In the genomic region with DNA sequence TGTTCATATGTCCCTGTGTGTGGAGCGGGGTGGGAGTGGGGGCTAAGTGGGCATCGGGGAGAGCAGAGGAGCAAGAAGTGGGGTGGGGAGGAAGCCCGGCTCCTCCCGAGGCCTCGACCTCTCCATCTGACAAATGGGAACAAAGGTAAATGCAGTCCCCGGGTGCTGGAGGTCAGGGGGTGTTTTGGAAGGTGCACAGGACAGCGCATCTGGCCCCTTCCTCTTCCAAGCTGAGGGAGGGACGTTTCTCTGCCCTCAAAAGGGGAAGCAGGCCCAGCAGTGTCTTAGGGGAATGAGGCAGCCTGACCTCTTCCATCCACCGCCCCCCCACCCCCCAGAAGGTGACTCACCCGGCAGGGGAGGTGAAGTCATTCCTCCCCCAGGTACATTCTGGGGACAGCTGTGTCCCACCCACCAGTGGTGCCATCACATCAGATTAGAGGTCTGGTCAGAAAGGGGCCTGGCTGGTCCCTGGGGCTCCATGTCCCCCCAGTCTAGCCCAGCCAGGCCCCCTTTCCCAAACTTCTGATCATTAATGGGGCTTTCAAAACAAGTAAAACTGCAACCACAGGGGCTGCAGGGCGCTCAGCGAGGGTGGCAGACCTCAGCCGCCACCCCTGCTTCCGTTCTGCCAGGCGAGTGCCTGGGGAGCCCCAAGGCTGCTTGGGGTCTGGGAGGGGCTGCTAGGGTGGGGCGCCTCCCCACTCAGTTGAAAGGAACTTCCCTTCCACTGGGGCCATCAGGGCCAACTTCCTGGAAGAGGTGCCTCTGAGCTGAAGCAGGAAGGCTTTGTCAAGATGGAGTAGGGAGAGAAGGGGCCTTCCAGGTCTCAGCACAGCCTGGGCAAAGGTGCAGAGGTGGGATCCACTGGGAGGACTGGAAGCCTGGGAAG, we compare ENCODE assay signal across 9 cellular contexts. TPM values are rescaled to one million over a fixed set of nuclear protein-coding genes. Genes with fewer than 3 reads are reported as not detected.
DNase-seq lines count a peak whose midpoint lies in the region; ATAC-seq, FAIRE-seq and TF ChIP-seq lines count a peak whose summit lies in the region.
"Had no signal": no experiment of that assay in that cellular context is flagged by ENCODE, and none has a peak within 500 bp of the region (broad histone marks: within the 10 kb centered on the region; RNA-seq: fewer than 3 reads in every experiment).

No MANE protein-coding gene starts in this region.

- peak overlapping the region; percentile 16; the same call in 1 of the 2 replicates for H3K9ac ChIP-seq in GM12878 (ENCODE audit: control insufficient read depth, insufficient read depth, low read length)

- no peak overlapping the region for H3K4me3 ChIP-seq in GM12878
- no peak overlapping the region for H3K4me3 ChIP-seq in muscle layer of duodenum (ENCODE audit: low read depth in 1 of 2, low read length in 2 of 2)
- no peak overlapping the region for H3K4me3 ChIP-seq in urinary bladder (ENCODE audit: low read depth, low read length)

- peak; percentile 47 for FAIRE-seq in GM12878 (lab: Jason Lieb, UNC)
- FAIRE-seq: frontal cortex had no signal

- 6% methylated on average over 16 of the region's 16 CpGs for WGBS in GM12878 (ENCODE audit: insufficient coverage, insufficient replicate concordance, low lambda C conversion rate, missing lambda C conversion rate)
- 69% methylated on average over 16 of the region's 16 CpGs for WGBS in urinary bladder

- H3K27ac ChIP-seq in GM12878 (ENCODE audit: control insufficient read depth, insufficient read depth) (peak overlapping the region; percentile 50), muscle layer of duodenum (ENCODE audit: low read length) (peak overlapping the region; percentile 23), urinary bladder (ENCODE audit: low read depth) (peak overlapping the region; percentile 65)

- SMC1A ChIA-PET in GM12878 (lab: Charles Lee; ENCODE audit: uncharacterized antibody, unreplicated experiment), result interaction anchor here (1.7 to 2.8 kb wide), 2 partner anchors 21 to 36 kb away, joined by 7 to 8 read pairs; no protein-coding TSS in a partner anchor

- TF ChIP-seq RAD21 in GM12878 (IDR thresholded peaks at IDR 0.05; ENCODE audit: insufficient read depth, low read depth, low read length), result no peak

- ATAC-seq in HG03442 (IDR thresholded peaks at IDR 0.05; ENCODE audit: unreplicated experiment) (peak; percentile 36), GM12878 (peak; percentile 76), omental fat pad (ENCODE audit: low FRiP score) (no peak)

- no peak for TF ChIP-seq POLR2A in GM12878 (IDR thresholded peaks at IDR 0.05; ENCODE audit: low read depth, low read length)

- H3K4me1 ChIP-seq in GM12878 (ENCODE audit: control insufficient read depth, insufficient read depth, low read length), result peaks cover 29% of the 10 kb centered on the region
- H3K4me1 ChIP-seq in muscle layer of duodenum (ENCODE audit: control insufficient read depth in 1 of 2, insufficient read depth in 2 of 2, low read length in 2 of 2), result peaks cover 10 to 18% of the 10 kb centered on the region in 2 donors
- H3K4me1 ChIP-seq in urinary bladder (ENCODE audit: insufficient read depth), result no peaks in the 10 kb centered on the region

- TF ChIP-seq CTCF in GM12878 (IDR thresholded peaks at IDR 0.05 in 2 of 3, conservative IDR thresholded peaks at IDR 0.05 in 1 of 3; ENCODE audit: control insufficient read depth in 2 of 3, extremely low read depth in 1 of 3, insufficient read depth in 1 of 3, low read depth in 3 of 3, low read length in 3 of 3) (no peak), omental fat pad (IDR thresholded peaks at IDR 0.05) (no peak)

- H3K27me3 ChIP-seq in GM12878 (replicated peaks in 1 of 2; ENCODE audit: control insufficient read depth in 2 of 2, insufficient read depth in 2 of 2, low read length in 1 of 2), result no peaks in the 10 kb centered on the region
- H3K27me3 ChIP-seq in muscle layer of duodenum (ENCODE audit: low read depth, low read length), result no peaks in the 10 kb centered on the region

- H3K79me2 ChIP-seq in GM12878 (ENCODE audit: control insufficient read depth, insufficient read depth, low read length), result no peaks in the 10 kb centered on the region

- DNase-seq in ELR (ENCODE audit: low read depth) (peak; percentile 63), T-helper 22 cell (ENCODE audit: low read depth) (peak; percentile 82), GM12878 (ENCODE audit: low read depth, low spot score) (peak; percentile 39), DMS 273 (lab: John Stamatoyannopoulos, UW; ENCODE audit: unreplicated experiment) (no peak), omental fat pad (ENCODE audit: low spot score) (no peak)

- peak overlapping the region; percentile 73 for H2AFZ ChIP-seq in GM12878 (ENCODE audit: control insufficient read depth, low read depth, low read length)

- CTCF ChIA-PET in GM12878 (lab: Yijun Ruan, JAX), result interaction anchor here (1.0 kb wide), 1 partner anchor 61 kb away, joined by 3 read pairs; no protein-coding TSS in a partner anchor

- H3K9me3 ChIP-seq in GM12878 (replicated peaks; ENCODE audit: control insufficient read depth, insufficient read depth, low read length) (no peaks in the 10 kb centered on the region), muscle layer of duodenum (ENCODE audit: control insufficient read depth in 1 of 2, low read length in 2 of 2) (no peaks in the 10 kb centered on the region)

- H3K4me2 ChIP-seq in GM12878 (ENCODE audit: control insufficient read depth, insufficient read depth), result peak overlapping the region; percentile 82; the same call in 1 of the 2 replicates

- POLR2A ChIA-PET in GM12878 (lab: Charles Lee), result interaction anchor here (0.5 to 2.3 kb wide), 7 partner anchors 9 to 100 kb away, joined by 3 to 8 read pairs (median 3); no protein-coding TSS in a partner anchor

- H4K20me1 ChIP-seq in GM12878 (ENCODE audit: control insufficient read depth, insufficient read depth), result no peaks in the 10 kb centered on the region

- no TSS peak for BruUV-seq in GM12878 (replicated peaks; lab: Mats Ljungman, UMichigan)

- in situ Hi-C loops in GM12878 (cut with MboI), result no loop called here

- intact Hi-C loops in GM12878 (cut with micrococcal nuclease; ENCODE audit: unreplicated experiment), result no loop called here

- RAD21 ChIA-PET in GM12878 (lab: Charles Lee; ENCODE audit: unreplicated experiment), result interaction anchor here (2.2 kb wide), 1 partner anchor 180 kb away, joined by 6 read pairs; no protein-coding TSS in a partner anchor

- TF ChIP-seq EP300 in GM12878 (IDR thresholded peaks at IDR 0.05; ENCODE audit: borderline replicate concordance in 1 of 2, control insufficient read depth in 1 of 2, low read depth in 2 of 2, low read length in 2 of 2), result peak in 1 of 2 experiments; percentile 10; a peak in 1 of 4 replicates

- no peaks in the 10 kb centered on the region for H3K36me3 ChIP-seq in GM12878 (ENCODE audit: control insufficient read depth in 2 of 2, insufficient read depth in 2 of 2, low read length in 1 of 2)
- no peaks in the 10 kb centered on the region for H3K36me3 ChIP-seq in muscle layer of duodenum (ENCODE audit: control insufficient read depth in 1 of 2, insufficient read depth in 2 of 2, low read length in 2 of 2)
- no peaks in the 10 kb centered on the region for H3K36me3 ChIP-seq in urinary bladder (ENCODE audit: insufficient read depth)

RNA-seq across cellular contexts. Expression of a gene that starts 10.7 kb away (rescaled TPM):
- total RNA-seq in GM12878 (2013; cell fraction: nucleolus; rRNA removed), result 6.2 and 7.0 TPM in 2 replicates
- total RNA-seq in GM12878 (2014; rRNA removed), result 0.11 and 0.68 TPM in 2 replicates
- 0.22 and 0.23 TPM in 2 replicates for total RNA-seq in GM12878 (2014; rRNA removed; fragmentation: Illumina TruSeq; extraction: Trizol)
- total RNA-seq in GM12878 (2021), result 0.62 and 0.80 TPM in 2 replicates
- not detected for polyA plus RNA-seq in GM12878 (2011; ENCODE audit: low read depth)
- 0.33 and 0.43 TPM in 2 replicates for polyA plus RNA-seq in GM12878 (2011; rRNA removed)
- polyA plus RNA-seq in GM12878 (2011; cell fraction: cytosol; rRNA removed), result 0.48 and 0.51 TPM in 2 replicates
- 1.6 and 1.7 TPM in 2 replicates for polyA plus RNA-seq in GM12878 (2011; cell fraction: nucleus; rRNA removed)
- 0.15 and 0.35 TPM in 2 replicates for polyA plus RNA-seq in GM12878 (2012)
- 0.15 TPM in 1 of 2 replicates, not detected in the other for polyA plus RNA-seq in GM12878 (2014; fragmentation: Illumina TruSeq; extraction: Trizol)
- under 1 TPM; 0.09 to 0.18 TPM for polyA plus RNA-seq in GM12878 (2014; fragmentation: Nextera tagmentation; extraction: Ambion mirVana)
- polyA plus RNA-seq in GM12878 (2014; rRNA removed), result 0.68 and 0.81 TPM in 2 replicates
- polyA plus RNA-seq in GM12878 (2016; fragmentation: Nextera tagmentation; extraction: Ambion mirVana), result not detected
- polyA minus RNA-seq in GM12878 (2011; rRNA and poly(A)+ RNA removed), result 0.15 and 0.26 TPM in 2 replicates
- not detected in 2 replicates for polyA minus RNA-seq in GM12878 (2011; cell fraction: cytosol; rRNA and poly(A)+ RNA removed)
- 0.73 and 2.0 TPM in 2 replicates for polyA minus RNA-seq in GM12878 (2011; cell fraction: nucleus; rRNA and poly(A)+ RNA removed)
- total RNA-seq in urinary bladder, result 16.8 TPM
- 10.7 TPM for polyA plus RNA-seq in urinary bladder
- total RNA-seq in omental fat pad, result 10 to 100 TPM in 3 of 4 donors, 1 to 10 TPM in 1; 4.7 to 25.9 (median 21.6) TPM

RNA-seq across cellular contexts. Expression of a gene that starts 25.0 kb away (rescaled TPM):
- total RNA-seq in GM12878 (2013; cell fraction: nucleolus; rRNA removed), result 26.3 and 30.6 TPM in 2 replicates
- total RNA-seq in GM12878 (2014; rRNA removed), result 27.2 and 35.2 TPM in 2 replicates
- 4.1 and 5.2 TPM in 2 replicates for total RNA-seq in GM12878 (2014; rRNA removed; fragmentation: Illumina TruSeq; extraction: Trizol)
- 31.0 and 32.8 TPM in 2 replicates for total RNA-seq in GM12878 (2021)
- polyA plus RNA-seq in GM12878 (2011; ENCODE audit: low read depth), result 4.9 TPM
- polyA plus RNA-seq in GM12878 (2011; rRNA removed), result 2.9 and 8.1 TPM in 2 replicates
- polyA plus RNA-seq in GM12878 (2011; cell fraction: cytosol; rRNA removed), result 13.5 and 22.0 TPM in 2 replicates
- 101 and 131 TPM in 2 replicates for polyA plus RNA-seq in GM12878 (2011; cell fraction: nucleus; rRNA removed)
- 16.8 and 17.2 TPM in 2 replicates for polyA plus RNA-seq in GM12878 (2012)
- polyA plus RNA-seq in GM12878 (2014; fragmentation: Illumina TruSeq; extraction: Trizol), result 0.76 and 3.3 TPM in 2 replicates
- under 1 TPM; 0.13 to 0.68 TPM for polyA plus RNA-seq in GM12878 (2014; fragmentation: Nextera tagmentation; extraction: Ambion mirVana)
- polyA plus RNA-seq in GM12878 (2014; rRNA removed), result 23.8 and 32.6 TPM in 2 replicates
- 10 to 100 TPM; 43.6 to 53.3 TPM for polyA plus RNA-seq in GM12878 (2016; fragmentation: Nextera tagmentation; extraction: Ambion mirVana)
- polyA minus RNA-seq in GM12878 (2011; rRNA and poly(A)+ RNA removed), result 3.9 and 12.8 TPM in 2 replicates
- polyA minus RNA-seq in GM12878 (2011; cell fraction: cytosol; rRNA and poly(A)+ RNA removed), result 9.5 and 9.9 TPM in 2 replicates
- polyA minus RNA-seq in GM12878 (2011; cell fraction: nucleus; rRNA and poly(A)+ RNA removed), result 10.8 and 17.3 TPM in 2 replicates
- total RNA-seq in urinary bladder, result 18.2 TPM
- polyA plus RNA-seq in urinary bladder, result 30.9 TPM
- 10 to 100 TPM; 22.7 to 33.1 (median 26.3) TPM for total RNA-seq in omental fat pad

RNA-seq across cellular contexts. Expression of a gene that starts 28.5 kb away (rescaled TPM):
- total RNA-seq in GM12878 (2013; cell fraction: nucleolus; rRNA removed), result 15.3 and 19.5 TPM in 2 replicates
- 3.7 and 4.3 TPM in 2 replicates for total RNA-seq in GM12878 (2014; rRNA removed)
- total RNA-seq in GM12878 (2014; rRNA removed; fragmentation: Illumina TruSeq; extraction: Trizol), result 2.3 and 2.5 TPM in 2 replicates
- 7.9 and 8.1 TPM in 2 replicates for total RNA-seq in GM12878 (2021)
- polyA plus RNA-seq in GM12878 (2011; ENCODE audit: low read depth), result 0.75 TPM
- 2.8 and 3.7 TPM in 2 replicates for polyA plus RNA-seq in GM12878 (2011; rRNA removed)
- polyA plus RNA-seq in GM12878 (2011; cell fraction: cytosol; rRNA removed), result 2.9 and 3.7 TPM in 2 replicates
- 13.7 and 15.4 TPM in 2 replicates for polyA plus RNA-seq in GM12878 (2011; cell fraction: nucleus; rRNA removed)
- 2.0 and 2.6 TPM in 2 replicates for polyA plus RNA-seq in GM12878 (2012)
- polyA plus RNA-seq in GM12878 (2014; fragmentation: Illumina TruSeq; extraction: Trizol), result 3.0 and 3.1 TPM in 2 replicates
- polyA plus RNA-seq in GM12878 (2014; fragmentation: Nextera tagmentation; extraction: Ambion mirVana), result under 1 TPM; 0.37 to 0.45 TPM
- 5.6 and 6.1 TPM in 2 replicates for polyA plus RNA-seq in GM12878 (2014; rRNA removed)
- polyA plus RNA-seq in GM12878 (2016; fragmentation: Nextera tagmentation; extraction: Ambion mirVana), result 1 to 10 TPM; 5.8 to 5.9 TPM
- polyA minus RNA-seq in GM12878 (2011; rRNA and poly(A)+ RNA removed), result 2.5 and 4.9 TPM in 2 replicates
- 1.1 and 3.7 TPM in 2 replicates for polyA minus RNA-seq in GM12878 (2011; cell fraction: cytosol; rRNA and poly(A)+ RNA removed)
- polyA minus RNA-seq in GM12878 (2011; cell fraction: nucleus; rRNA and poly(A)+ RNA removed), result 3.4 and 6.5 TPM in 2 replicates
- total RNA-seq in urinary bladder, result 9.3 TPM
- polyA plus RNA-seq in urinary bladder, result 8.9 TPM
- total RNA-seq in omental fat pad, result 10 to 100 TPM in 3 of 4 donors, 1 to 10 TPM in 1; 6.6 to 14.3 (median 12.8) TPM

RNA-seq across cellular contexts. Expression of a gene that starts 54.1 kb away (rescaled TPM):
- not detected in 2 replicates for total RNA-seq in GM12878 (2013; cell fraction: nucleolus; rRNA removed)
- not detected in 2 replicates for total RNA-seq in GM12878 (2014; rRNA removed)
- total RNA-seq in GM12878 (2014; rRNA removed; fragmentation: Illumina TruSeq; extraction: Trizol), result not detected in 2 replicates
- not detected in 2 replicates for total RNA-seq in GM12878 (2021)
- polyA plus RNA-seq in GM12878 (2011; ENCODE audit: low read depth), result not detected
- polyA plus RNA-seq in GM12878 (2011; rRNA removed), result not detected in 2 replicates
- polyA plus RNA-seq in GM12878 (2011; cell fraction: cytosol; rRNA removed), result not detected in 2 replicates
- polyA plus RNA-seq in GM12878 (2011; cell fraction: nucleus; rRNA removed), result not detected in 2 replicates
- polyA plus RNA-seq in GM12878 (2012), result not detected in 2 replicates
- polyA plus RNA-seq in GM12878 (2014; fragmentation: Illumina TruSeq; extraction: Trizol), result not detected in 2 replicates
- not detected for polyA plus RNA-seq in GM12878 (2014; fragmentation: Nextera tagmentation; extraction: Ambion mirVana)
- not detected in 2 replicates for polyA plus RNA-seq in GM12878 (2014; rRNA removed)
- not detected for polyA plus RNA-seq in GM12878 (2016; fragmentation: Nextera tagmentation; extraction: Ambion mirVana)
- polyA minus RNA-seq in GM12878 (2011; rRNA and poly(A)+ RNA removed), result not detected in 2 replicates
- not detected in 2 replicates for polyA minus RNA-seq in GM12878 (2011; cell fraction: cytosol; rRNA and poly(A)+ RNA removed)
- not detected in 2 replicates for polyA minus RNA-seq in GM12878 (2011; cell fraction: nucleus; rRNA and poly(A)+ RNA removed)
- not detected for total RNA-seq in urinary bladder
- not detected for polyA plus RNA-seq in urinary bladder
- not detected for total RNA-seq in omental fat pad
- total RNA-seq: frontal cortex had no signal

Comparison
In these comparisons a context has a peak if more than half of its experiments do, and no peak if none do; other contexts are left out.
1. DNase-seq: peak in ELR (single experiment), T-helper 22 cell (single experiment) and GM12878 (single experiment); none in DMS 273 (single experiment) and omental fat pad (single experiment).
2. Peak in every context shown above with its lines, with median percentiles within 50 percentile points of each other: H3K27ac ChIP-seq.